Comparison of ENCODE assay signal across 9 cellular contexts in genomic region chr2:127887452-127888219, GRCh38. TPM values are rescaled to one million over a fixed set of nuclear protein-coding genes. Genes with fewer than 3 reads are reported as not detected.
DNase-seq lines count a peak whose midpoint lies in the region; ATAC-seq, FAIRE-seq and TF ChIP-seq lines count a peak whose summit lies in the region.
"Had no signal": no experiment of that assay in that cellular context is flagged by ENCODE, and none has a peak within 500 bp of the region (broad histone marks: within the 10 kb centered on the region; RNA-seq: fewer than 3 reads in every experiment).

No MANE protein-coding gene starts in this region.

- RAD21 ChIA-PET in GM12878 (lab: Charles Lee; ENCODE audit: unreplicated experiment): interaction anchor here (1.0 kb wide), 1 partner anchor 296 kb away, joined by 3 read pairs; no protein-coding TSS in a partner anchor

- H3K9me3 Mint-ChIP-seq in activated naive CD4-positive, alpha-beta T cell treated with anti-CD3 and anti-CD28 coated beads, Interleukin-2, amount 50 U/mL, for 24 hours: no peaks in the 10 kb centered on the region

- no peak for TF ChIP-seq EP300 in GM12878 (IDR thresholded peaks at IDR 0.05; ENCODE audit: borderline replicate concordance in 1 of 2, control insufficient read depth in 1 of 2, low read depth in 2 of 2, low read length in 2 of 2)

- 87% methylated on average over 6 of the region's 6 CpGs for WGBS in GM12878 (ENCODE audit: insufficient coverage, insufficient replicate concordance, low lambda C conversion rate, missing lambda C conversion rate)
- WGBS in liver: 56% methylated on average over 6 of the region's 6 CpGs

- POLR2A ChIA-PET in GM12878 (lab: Charles Lee): interaction anchor here (0.6 to 1.3 kb wide), 4 partner anchors 9 to 686 kb away, joined by 3 to 4 read pairs (median 4); partner anchors contain the start of gene UGGT1

- no peak for DNase-seq in activated naive CD4-positive, alpha-beta T cell treated with anti-CD3 and anti-CD28 coated beads, Interleukin-2, amount 50 U/mL, for 16 hours
- DNase-seq in GM12878 (ENCODE audit: low read depth, low spot score) (no peak), upper lobe of right lung (no peak), DMS 273 (lab: John Stamatoyannopoulos, UW; ENCODE audit: unreplicated experiment) (no peak), globus pallidus (ENCODE audit: low spot score) (no peak), mesenteric fat pad (ENCODE audit: low spot score) (no peak)
- DNase-seq: GDM1 had no signal

- intact Hi-C loops in GM12878 (cut with micrococcal nuclease; ENCODE audit: unreplicated experiment) (no loop called here), upper lobe of right lung (cut with DNase I) (no loop called here)

- SMC1A ChIA-PET in GM12878 (lab: Charles Lee; ENCODE audit: uncharacterized antibody, unreplicated experiment): interaction anchor here (1.0 kb wide), 1 partner anchor 17 kb away, joined by 3 read pairs; no protein-coding TSS in a partner anchor

- peak overlapping the region; percentile 83 for H3K4me2 ChIP-seq in GM12878 (ENCODE audit: control insufficient read depth, insufficient read depth)

- H3K4me1 Mint-ChIP-seq in activated naive CD4-positive, alpha-beta T cell treated with anti-CD3 and anti-CD28 coated beads, Interleukin-2, amount 50 U/mL, for 24 hours: peaks cover 52% of the 10 kb centered on the region

- in situ Hi-C loops in GM12878 (cut with MboI): no loop called here

- FAIRE-seq in GM12878 (lab: Jason Lieb, UNC): no peak

- H3K27me3 ChIP-seq in GM12878 (replicated peaks in 1 of 2; ENCODE audit: control insufficient read depth in 2 of 2, insufficient read depth in 2 of 2, low read length in 1 of 2) (no peaks in the 10 kb centered on the region), liver (ENCODE audit: control insufficient read depth in 4 of 4, insufficient read depth in 4 of 4, low read length in 3 of 4) (no peaks in the 10 kb centered on the region), upper lobe of right lung (no peaks in the 10 kb centered on the region)

- H3K27ac Mint-ChIP-seq in activated naive CD4-positive, alpha-beta T cell treated with anti-CD3 and anti-CD28 coated beads, Interleukin-2, amount 50 U/mL, for 24 hours: peak overlapping the region; percentile 92

- H3K9ac ChIP-seq in GM12878 (ENCODE audit: control insufficient read depth, insufficient read depth, low read length) (peak overlapping the region; percentile 8; the same call in 1 of the 2 replicates), liver (ENCODE audit: low read depth in 1 of 2, low read length in 2 of 2) (peak overlapping the region; percentile 12 to 74)

- H3K9me3 ChIP-seq in GM12878 (replicated peaks; ENCODE audit: control insufficient read depth, insufficient read depth, low read length) (no peaks in the 10 kb centered on the region), liver (ENCODE audit: control insufficient read depth in 4 of 4, low read length in 3 of 4) (no peaks in the 10 kb centered on the region), upper lobe of right lung (no peaks in the 10 kb centered on the region)

- peaks cover 24% of the 10 kb centered on the region for H3K79me2 ChIP-seq in GM12878 (ENCODE audit: control insufficient read depth, insufficient read depth, low read length)

- TF ChIP-seq RAD21 in GM12878 (IDR thresholded peaks at IDR 0.05; ENCODE audit: insufficient read depth, low read depth, low read length): no peak
- no peak for TF ChIP-seq RAD21 in liver (IDR thresholded peaks at IDR 0.05)

- H3K27ac ChIP-seq in GM12878 (ENCODE audit: control insufficient read depth, insufficient read depth): no peak overlapping the region
- peak overlapping the region; percentile 19 to 46 for H3K27ac ChIP-seq in liver (ENCODE audit: low read depth in 1 of 2, low read length in 2 of 2)
- H3K27ac ChIP-seq in upper lobe of right lung: peak overlapping the region; percentile 91

- CTCF ChIA-PET in GM12878 (lab: Yijun Ruan, JAX): no interaction called here

- H3K4me3 Mint-ChIP-seq in activated naive CD4-positive, alpha-beta T cell treated with anti-CD3 and anti-CD28 coated beads, Interleukin-2, amount 50 U/mL, for 24 hours: peak overlapping the region; percentile 88

- no peaks in the 10 kb centered on the region for H3K27me3 Mint-ChIP-seq in activated naive CD4-positive, alpha-beta T cell treated with anti-CD3 and anti-CD28 coated beads, Interleukin-2, amount 50 U/mL, for 24 hours

- peak overlapping the region; percentile 70 for H3K4me3 ChIP-seq in GM12878
- peak overlapping the region in 1 of 3 donors; percentile 37 for H3K4me3 ChIP-seq in liver (ENCODE audit: low read depth in 1 of 3, low read length in 3 of 3)
- peak overlapping the region; percentile 66 for H3K4me3 ChIP-seq in upper lobe of right lung

- TF ChIP-seq CTCF in GM12878 (IDR thresholded peaks at IDR 0.05 in 2 of 3, conservative IDR thresholded peaks at IDR 0.05 in 1 of 3; ENCODE audit: control insufficient read depth in 2 of 3, extremely low read depth in 1 of 3, insufficient read depth in 1 of 3, low read depth in 3 of 3, low read length in 3 of 3) (no peak), liver (IDR thresholded peaks at IDR 0.05; ENCODE audit: low read depth, low read length, missing input control) (no peak), upper lobe of right lung (IDR thresholded peaks at IDR 0.05) (no peak)

- ATAC-seq in GM12878: no peak
- no peak for ATAC-seq in upper lobe of right lung

- H3K4me1 ChIP-seq in GM12878 (ENCODE audit: control insufficient read depth, insufficient read depth, low read length): peaks cover 4% of the 10 kb centered on the region; the same call in 1 of the 2 replicates
- peaks cover 0 to 26% (median 25%) of the 10 kb centered on the region in 4 donors for H3K4me1 ChIP-seq in liver (ENCODE audit: control insufficient read depth in 4 of 4, insufficient read depth in 4 of 4, low read length in 3 of 4)
- peaks cover 22% of the 10 kb centered on the region for H3K4me1 ChIP-seq in upper lobe of right lung

- TF ChIP-seq POLR2A in GM12878 (IDR thresholded peaks at IDR 0.05; ENCODE audit: low read depth, low read length): no peak

- no TSS peak for BruUV-seq in GM12878 (replicated peaks; lab: Mats Ljungman, UMichigan)

- no peak overlapping the region; the same call in 1 of the 2 replicates for H2AFZ ChIP-seq in GM12878 (ENCODE audit: control insufficient read depth, low read depth, low read length)

- no peaks in the 10 kb centered on the region for H3K36me3 ChIP-seq in GM12878 (ENCODE audit: control insufficient read depth in 2 of 2, insufficient read depth in 2 of 2, low read length in 1 of 2)
- peaks cover 0 to 5% (median 3%) of the 10 kb centered on the region in 4 donors for H3K36me3 ChIP-seq in liver (ENCODE audit: control insufficient read depth in 4 of 4, insufficient read depth in 3 of 4, low read depth in 1 of 4, low read length in 3 of 4)
- peaks cover 7% of the 10 kb centered on the region for H3K36me3 ChIP-seq in upper lobe of right lung

- H3K36me3 Mint-ChIP-seq in activated naive CD4-positive, alpha-beta T cell treated with anti-CD3 and anti-CD28 coated beads, Interleukin-2, amount 50 U/mL, for 24 hours: no peaks in the 10 kb centered on the region

- no peaks in the 10 kb centered on the region for H4K20me1 ChIP-seq in GM12878 (ENCODE audit: control insufficient read depth, insufficient read depth)

TF ChIP-seq in GM12878, 131 proteins besides CTCF, POLR2A, EP300 and RAD21 (continues in another document):
- no peak for TF ChIP-seq TCF12 (IDR thresholded peaks at IDR 0.05; ENCODE audit: low read depth, low read length)
- TF ChIP-seq TBL1XR1 (IDR thresholded peaks at IDR 0.05; ENCODE audit: low read depth, low read length): no peak

TF ChIP-seq in liver, 16 proteins besides CTCF, POLR2A, EP300 and RAD21:
- TF ChIP-seq RXRA (IDR thresholded peaks at IDR 0.05) (peak in 1 of 2 donors; percentile 73), FOXA1 (IDR thresholded peaks at IDR 0.05) (no peak), NR2F2 (IDR thresholded peaks at IDR 0.05) (peak; percentile 93)
TF ChIP-seq in liver: peak in this region for 2.

RNA-seq across cellular contexts. Expression of gene AMMECR1L, which starts 1.9 kb away (rescaled TPM):
- total RNA-seq in GM12878 (2013; cell fraction: nucleolus; rRNA removed): 18.2 and 18.4 TPM in 2 replicates
- total RNA-seq in GM12878 (2014; rRNA removed) (7.5 and 9.0 TPM in 2 replicates), GM12878 (2014; rRNA removed; fragmentation: Illumina TruSeq; extraction: Trizol) (8.6 TPM in 2 replicates), GM12878 (2021) (10.7 and 11.6 TPM in 2 replicates), liver (1 to 10 TPM; 6.7 to 8.0 TPM), upper lobe of right lung (17.2 TPM), mesenteric fat pad (22.0 TPM)
- 4.5 TPM for polyA plus RNA-seq in GM12878 (2011; ENCODE audit: low read depth)
- polyA plus RNA-seq in GM12878 (2011; rRNA removed) (9.4 and 10.5 TPM in 2 replicates), GM12878 (2014; fragmentation: Illumina TruSeq; extraction: Trizol) (12.1 and 12.9 TPM in 2 replicates), GM12878 (2014; fragmentation: Nextera tagmentation; extraction: Ambion mirVana) (1 to 10 TPM; 2.7 to 3.1 TPM), GM12878 (2014; rRNA removed) (7.7 and 8.6 TPM in 2 replicates), GM12878 (2016; fragmentation: Nextera tagmentation; extraction: Ambion mirVana) (1 to 10 TPM; 6.7 to 7.1 TPM), liver (1 to 10 TPM; 1.5 to 5.4 TPM)
- polyA plus RNA-seq in GM12878 (2011; cell fraction: cytosol; rRNA removed): 9.2 and 11.5 TPM in 2 replicates
- polyA plus RNA-seq in GM12878 (2011; cell fraction: nucleus; rRNA removed): 17.2 and 17.9 TPM in 2 replicates
- 6.0 and 8.0 TPM in 2 replicates for polyA plus RNA-seq in GM12878 (2012)
- 10.8 and 13.2 TPM in 2 replicates for polyA minus RNA-seq in GM12878 (2011; rRNA and poly(A)+ RNA removed)
- 4.7 and 5.3 TPM in 2 replicates for polyA minus RNA-seq in GM12878 (2011; cell fraction: cytosol; rRNA and poly(A)+ RNA removed)
- polyA minus RNA-seq in GM12878 (2011; cell fraction: nucleus; rRNA and poly(A)+ RNA removed): 6.4 and 8.5 TPM in 2 replicates

RNA-seq across cellular contexts. Expression of gene POLR2D, which starts 29.7 kb away (rescaled TPM):
- total RNA-seq in GM12878 (2013; cell fraction: nucleolus; rRNA removed): 20.9 and 22.7 TPM in 2 replicates
- total RNA-seq in GM12878 (2014; rRNA removed) (26.4 and 26.6 TPM in 2 replicates), GM12878 (2014; rRNA removed; fragmentation: Illumina TruSeq; extraction: Trizol) (27.2 and 27.5 TPM in 2 replicates), GM12878 (2021) (47.8 and 49.5 TPM in 2 replicates), liver (10 to 100 TPM; 14.3 to 17.0 TPM), upper lobe of right lung (23.1 TPM), mesenteric fat pad (26.4 TPM)
- polyA plus RNA-seq in GM12878 (2011; ENCODE audit: low read depth): 26.5 TPM
- polyA plus RNA-seq in GM12878 (2011; rRNA removed) (30.4 and 32.0 TPM in 2 replicates), GM12878 (2014; fragmentation: Illumina TruSeq; extraction: Trizol) (53.7 and 61.9 TPM in 2 replicates), GM12878 (2014; fragmentation: Nextera tagmentation; extraction: Ambion mirVana) (10 to 100 TPM; 27.2 to 31.8 TPM), GM12878 (2014; rRNA removed) (29.5 and 32.1 TPM in 2 replicates), GM12878 (2016; fragmentation: Nextera tagmentation; extraction: Ambion mirVana) (10 to 100 TPM; 73.9 to 84.8 TPM), liver (10 to 100 TPM; 11.4 to 11.9 TPM)
- 28.1 and 33.4 TPM in 2 replicates for polyA plus RNA-seq in GM12878 (2011; cell fraction: cytosol; rRNA removed)
- polyA plus RNA-seq in GM12878 (2011; cell fraction: nucleus; rRNA removed): 11.8 and 12.8 TPM in 2 replicates
- polyA plus RNA-seq in GM12878 (2012): 34.7 and 36.2 TPM in 2 replicates
- 26.6 and 33.6 TPM in 2 replicates for polyA minus RNA-seq in GM12878 (2011; rRNA and poly(A)+ RNA removed)
- 7.6 and 8.6 TPM in 2 replicates for polyA minus RNA-seq in GM12878 (2011; cell fraction: cytosol; rRNA and poly(A)+ RNA removed)
- 2.3 and 4.1 TPM in 2 replicates for polyA minus RNA-seq in GM12878 (2011; cell fraction: nucleus; rRNA and poly(A)+ RNA removed)
